12 cellular contexts compared by ENCODE assay signal in genomic region chr7:141899366-141899765, GRCh38. TPM values are rescaled to one million over a fixed set of nuclear protein-coding genes. Genes with fewer than 3 reads are reported as not detected.
"Had no signal": no experiment of that assay in that cellular context is flagged by ENCODE, and none has a peak within 500 bp of the region (broad histone marks: within the 10 kb centered on the region; RNA-seq: fewer than 3 reads in every experiment).

No MANE protein-coding gene starts in this region.

RNA-seq across cellular contexts. Expression of gene OR9A4, which starts 16.8 kb away (rescaled TPM):
- total RNA-seq: PC-3, PC-9, Peyer's patch, Right ventricle myocardium inferior, Right ventricle myocardium superior, RPMI7951, SJCRH30, SJSA1, SK-MEL-5, T-cell had no signal
- polyA plus RNA-seq: SK-N-SH had no signal

RNA-seq across cellular contexts. Expression of gene CLEC5A, which starts 47.4 kb away (rescaled TPM):
- total RNA-seq: OCI-LY7, PC-3, PC-9, Peyer's patch, RPMI7951, SJCRH30, SJSA1, SK-MEL-5, T-cell had no signal
- polyA plus RNA-seq: SK-N-SH had no signal

RNA-seq across cellular contexts. Expression of gene PRSS37, which starts 58.1 kb away (rescaled TPM):
- total RNA-seq: OCI-LY7, PC-3, PC-9, Peyer's patch, Right ventricle myocardium inferior, Right ventricle myocardium superior, RPMI7951, SJCRH30, SJSA1, T-cell had no signal
- polyA plus RNA-seq: SK-N-SH had no signal
